ENCODE assay signal across 15 cellular contexts in genomic region chr1:91729621-91730348, GRCh38.
DNase-seq lines count a peak whose midpoint lies in the region; ATAC-seq and TF ChIP-seq lines count a peak whose summit lies in the region.
"Had no signal": no experiment of that assay in that cellular context is flagged by ENCODE, and none has a peak within 500 bp of the region (broad histone marks: within the 10 kb centered on the region; RNA-seq: fewer than 3 reads in every experiment).

No MANE protein-coding gene starts in this region.

- no peak overlapping the region for H3K27ac ChIP-seq in CD4-positive, CD25-positive, alpha-beta regulatory T cell (ENCODE audit: insufficient read depth, low read length, poor library complexity, severe bottlenecking)
- H3K27ac ChIP-seq: SJCRH30, upper lobe of right lung had no signal

- peaks cover 11% of the 10 kb centered on the region for H3K4me1 ChIP-seq in CD4-positive, CD25-positive, alpha-beta regulatory T cell (ENCODE audit: control insufficient read depth, insufficient read depth, low read length, poor library complexity, severe bottlenecking)

- no peak for DNase-seq in CD4-positive, CD25-positive, alpha-beta regulatory T cell
- DNase-seq in activated T-helper 2 cell treated with anti-CD3 and anti-CD28 coated beads, Interferon-gamma antibody, Interleukin-2, Interleukin-4, amounts not matched to agents 10 μg/mL and 5 μg/mL and 100 μg/mL, durations not matched to agents 14 hours and 24 hours and 36 hours (ENCODE audit: low spot score), result no peak
- no peak for DNase-seq in natural killer cell
- DNase-seq in DMS79 treated with DMSO at 0.1 percent for 48 hours (lab: John Stamatoyannopoulos, UW), result no peak
- no peak for DNase-seq in DMS153 (lab: John Stamatoyannopoulos, UW)
- DNase-seq in NCI-H2107 (lab: John Stamatoyannopoulos, UW), result no peak
- no peak for DNase-seq in SKM-1 (lab: John Stamatoyannopoulos, UW; ENCODE audit: unreplicated experiment)
- DNase-seq: activated T-cell treated with anti-CD3 and anti-CD28 coated beads for 4 hours, aorta, NCI-H2171, posterior cingulate gyrus, SJCRH30, upper lobe of right lung had no signal

- H3K9me3 Mint-ChIP-seq in CD4-positive, CD25-positive, alpha-beta regulatory T cell, result peaks cover 0 to 4% (median 0%) of the 10 kb centered on the region in 7 donors
- H3K9me3 Mint-ChIP-seq in activated T-helper 2 cell treated with anti-CD3 and anti-CD28 coated beads, Interferon-gamma antibody, Interleukin-2, Interleukin-4, amounts not matched to agents 10 μg/mL and 5 μg/mL and 100 μg/mL, durations not matched to agents 14 hours and 24 hours and 36 hours, result no peaks in the 10 kb centered on the region
- H3K9me3 Mint-ChIP-seq in natural killer cell, result no peaks in the 10 kb centered on the region
- H3K9me3 Mint-ChIP-seq: dendritic cell treated with granulocyte-macrophage colony-stimulating factor and Interleukin-4, amounts not matched to agents 40 ng/mL and 50 ng/mL, for 4 days had no signal

- H3K4me3 ChIP-seq in CD4-positive, CD25-positive, alpha-beta regulatory T cell (ENCODE audit: low read depth, low read length), result no peak overlapping the region
- H3K4me3 ChIP-seq: SJCRH30, upper lobe of right lung had no signal

- no peak for TF ChIP-seq CTCF in natural killer cell (IDR thresholded peaks at IDR 0.05)

- no peaks in the 10 kb centered on the region for H3K9me3 ChIP-seq in CD4-positive, CD25-positive, alpha-beta regulatory T cell (ENCODE audit: control insufficient read depth in 2 of 2, low read length in 2 of 2)
- H3K9me3 ChIP-seq: SJCRH30, upper lobe of right lung had no signal

- H3K27me3 ChIP-seq in CD4-positive, CD25-positive, alpha-beta regulatory T cell (ENCODE audit: control insufficient read depth, insufficient read depth, low read length), result no peaks in the 10 kb centered on the region
- H3K27me3 ChIP-seq: SJCRH30, upper lobe of right lung had no signal

- no peak overlapping the region for H3K4me3 Mint-ChIP-seq in CD4-positive, CD25-positive, alpha-beta regulatory T cell
- H3K4me3 Mint-ChIP-seq in activated T-helper 2 cell treated with anti-CD3 and anti-CD28 coated beads, Interferon-gamma antibody, Interleukin-2, Interleukin-4, amounts not matched to agents 10 μg/mL and 5 μg/mL and 100 μg/mL, durations not matched to agents 14 hours and 24 hours and 36 hours (ENCODE audit: low read depth), result no peak overlapping the region
- peak overlapping the region; percentile 74 for H3K4me3 Mint-ChIP-seq in natural killer cell
- H3K4me3 Mint-ChIP-seq: dendritic cell treated with granulocyte-macrophage colony-stimulating factor and Interleukin-4, amounts not matched to agents 40 ng/mL and 50 ng/mL, for 4 days had no signal

- no peak for ATAC-seq in CD4-positive, CD25-positive, alpha-beta regulatory T cell (ENCODE audit: low read depth in 2 of 2)
- ATAC-seq in GM21381 (IDR thresholded peaks at IDR 0.05; ENCODE audit: unreplicated experiment), result peak; percentile 43
- ATAC-seq in natural killer cell, result peak; percentile 22 to 62 (median 58)

- H3K27ac Mint-ChIP-seq in CD4-positive, CD25-positive, alpha-beta regulatory T cell, result peak overlapping the region in 2 of 3 donors; percentile 38 to 68
- H3K27ac Mint-ChIP-seq in activated T-helper 2 cell treated with anti-CD3 and anti-CD28 coated beads, Interferon-gamma antibody, Interleukin-2, Interleukin-4, amounts not matched to agents 10 μg/mL and 5 μg/mL and 100 μg/mL, durations not matched to agents 14 hours and 24 hours and 36 hours, result peak overlapping the region; percentile 5
- H3K27ac Mint-ChIP-seq in natural killer cell, result peak overlapping the region; percentile 88 to 90
- H3K27ac Mint-ChIP-seq: dendritic cell treated with granulocyte-macrophage colony-stimulating factor and Interleukin-4, amounts not matched to agents 40 ng/mL and 50 ng/mL, for 4 days had no signal

- no peaks in the 10 kb centered on the region for H3K27me3 Mint-ChIP-seq in CD4-positive, CD25-positive, alpha-beta regulatory T cell
- H3K27me3 Mint-ChIP-seq in activated T-helper 2 cell treated with anti-CD3 and anti-CD28 coated beads, Interferon-gamma antibody, Interleukin-2, Interleukin-4, amounts not matched to agents 10 μg/mL and 5 μg/mL and 100 μg/mL, durations not matched to agents 14 hours and 24 hours and 36 hours (ENCODE audit: low read depth), result no peaks in the 10 kb centered on the region
- H3K27me3 Mint-ChIP-seq in natural killer cell (ENCODE audit: low read depth in 2 of 2), result no peaks in the 10 kb centered on the region

- peaks cover 57% of the 10 kb centered on the region for H3K36me3 Mint-ChIP-seq in CD4-positive, CD25-positive, alpha-beta regulatory T cell
- H3K36me3 Mint-ChIP-seq in activated T-helper 2 cell treated with anti-CD3 and anti-CD28 coated beads, Interferon-gamma antibody, Interleukin-2, Interleukin-4, amounts not matched to agents 10 μg/mL and 5 μg/mL and 100 μg/mL, durations not matched to agents 14 hours and 24 hours and 36 hours (ENCODE audit: low read depth), result peaks cover 78% of the 10 kb centered on the region
- peaks cover 20% of the 10 kb centered on the region for H3K36me3 Mint-ChIP-seq in natural killer cell

- intact Hi-C loops in activated T-helper 2 cell treated with anti-CD3 and anti-CD28 coated beads, Interferon-gamma antibody, Interleukin-2, Interleukin-4, amounts not matched to agents 10 μg/mL and 5 μg/mL and 100 μg/mL, durations not matched to agents 14 hours and 24 hours and 36 hours (cut with micrococcal nuclease), result loop anchor here (2.0 kb wide), 1 partner anchor 147 kb away; no protein-coding TSS in a partner anchor
- intact Hi-C loops in natural killer cell (cut with micrococcal nuclease), result loop anchor here (5.0 kb wide), 2 partner anchors 38 to 217 kb away; no protein-coding TSS in a partner anchor

- H3K4me1 Mint-ChIP-seq in CD4-positive, CD25-positive, alpha-beta regulatory T cell, result peaks cover 5 to 34% (median 12%) of the 10 kb centered on the region in 4 donors
- peaks cover 51% of the 10 kb centered on the region for H3K4me1 Mint-ChIP-seq in activated T-helper 2 cell treated with anti-CD3 and anti-CD28 coated beads, Interferon-gamma antibody, Interleukin-2, Interleukin-4, amounts not matched to agents 10 μg/mL and 5 μg/mL and 100 μg/mL, durations not matched to agents 14 hours and 24 hours and 36 hours (ENCODE audit: low read depth)
- H3K4me1 Mint-ChIP-seq in natural killer cell, result peaks cover 85 to 88% of the 10 kb centered on the region in 2 donors

- H3K36me3 ChIP-seq in CD4-positive, CD25-positive, alpha-beta regulatory T cell (ENCODE audit: control insufficient read depth, insufficient read depth, low read length), result peaks cover 26% of the 10 kb centered on the region
- H3K36me3 ChIP-seq: SJCRH30, upper lobe of right lung had no signal

Comparison
In these comparisons a context has a peak if more than half of its experiments do, and no peak if none do; other contexts are left out.
1. ATAC-seq: peak in GM21381 (single experiment) and natural killer cell (3 of 3); none in CD4-positive, CD25-positive, alpha-beta regulatory T cell (0 of 2).
2. H3K27ac Mint-ChIP-seq: peak in every context shown above with its lines; median percentile 89 in natural killer cell; 53 in CD4-positive, CD25-positive, alpha-beta regulatory T cell; 5 in activated T-helper 2 cell treated with anti-CD3 and anti-CD28 coated beads, Interferon-gamma antibody, Interleukin-2, Interleukin-4, amounts not matched to agents 10 μg/mL and 5 μg/mL and 100 μg/mL, durations not matched to agents 14 hours and 24 hours and 36 hours.